In genomic region chr2:138012082-138012481, GRCh38 we compare ENCODE assay signal across 8 cellular contexts.
"Had no signal": no experiment of that assay in that cellular context is flagged by ENCODE, and none has a peak within 500 bp of the region (broad histone marks: within the 10 kb centered on the region; RNA-seq: fewer than 3 reads in every experiment).

No MANE protein-coding gene starts in this region.

- H3K36me3 ChIP-seq: HAP-1 had no signal

- DNase-seq: H7, HFFc6, Kasumi-1, KG1 had no signal

- H3K9me3 ChIP-seq: HAP-1 had no signal

- H3K4me3 ChIP-seq: GM23338, HAP-1 had no signal

- FAIRE-seq: HTR-8/SVneo had no signal

- H3K4me2 ChIP-seq: GM23338 had no signal

- ATAC-seq: GM23338, HCT116 had no signal

- H2AFZ ChIP-seq: GM23338 had no signal
